In the genomic region with DNA sequence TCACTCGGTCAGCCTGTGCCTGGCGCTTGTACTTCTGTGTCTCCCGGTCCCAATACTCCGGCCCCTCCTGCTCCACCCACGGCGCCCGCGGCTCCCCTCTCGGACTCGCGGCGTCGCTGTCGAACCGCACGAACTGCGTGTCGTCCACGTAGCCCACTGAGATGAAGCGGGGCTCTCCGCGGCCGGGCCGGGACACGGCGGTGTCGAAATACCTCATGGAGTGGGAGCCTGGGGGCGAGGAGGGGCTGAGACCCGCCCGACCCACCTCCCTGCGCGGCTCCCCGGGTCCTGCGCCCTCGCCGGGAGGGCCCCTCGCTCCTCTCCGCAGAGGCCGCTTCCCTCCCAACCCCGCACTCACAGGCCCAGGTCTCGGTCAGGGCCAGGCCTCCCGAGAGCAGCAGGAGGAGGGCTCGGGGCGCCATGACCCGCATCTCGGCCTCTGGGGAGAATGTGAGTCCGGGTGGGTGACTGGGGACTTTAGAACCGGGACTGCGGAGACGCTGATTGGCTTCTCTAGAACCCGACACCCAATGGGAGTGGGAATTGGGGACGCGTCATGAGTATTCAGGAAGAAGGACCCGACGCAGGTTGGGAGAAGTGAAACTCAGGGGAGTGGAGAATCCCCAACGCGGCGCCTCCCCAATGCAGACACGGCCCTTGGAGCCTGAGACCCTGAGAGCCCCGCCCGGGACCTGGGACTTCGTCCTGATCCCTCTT, we compare ENCODE assay signal across 8 cellular contexts. TPM values are rescaled to one million over a fixed set of nuclear protein-coding genes. Genes with fewer than 3 reads are reported as not detected.
DNase-seq lines count a peak whose midpoint lies in the region; ATAC-seq and TF ChIP-seq lines count a peak whose summit lies in the region.

A gene (minus strand): TSS at position 452 of the 717 bp plus-strand sequence. CDS start 21 bp downstream, at position 431.

- peak within 1 kb of the TSS; percentile 84 to 90 (median 87) for H3K9ac ChIP-seq in BLaER1 treated with 17β-estradiol and CSF1 and Interleukin-3, amounts not matched to agents 10 nM and 100 nM

- H3K4me1 Mint-ChIP-seq in activated CD4-positive, alpha-beta memory T cell treated with anti-CD3 and anti-CD28 coated beads, Interleukin-2, amount 10 ng/mL, durations not matched to agents 7 days and 5 days: peaks cover 56% of the 10 kb centered on the region

- H3K4me3 Mint-ChIP-seq in activated CD4-positive, alpha-beta memory T cell treated with anti-CD3 and anti-CD28 coated beads, Interleukin-2, amount 10 ng/mL, durations not matched to agents 7 days and 5 days: peak within 1 kb of the TSS; percentile 96

- intact Hi-C loops in lower leg skin (cut with DNase I; ENCODE audit: low total_unique reads): loop anchor here (10.0 kb wide), 1 partner anchor 83 kb away; a partner anchor contains a TSS

- DNase-seq in NCI-H748 treated with DMSO at 0.1 percent for 48 hours (lab: John Stamatoyannopoulos, UW): peak; percentile 84
- peak; percentile 94 for DNase-seq in activated CD4-positive, alpha-beta memory T cell treated with anti-CD3 and anti-CD28 coated beads, Interleukin-2, amount 10 ng/mL, durations not matched to agents 7 days and 5 days
- peak; percentile 89 for DNase-seq in ecto neural progenitor cell (ENCODE audit: low spot score)
- peak; percentile 95 to 98 for DNase-seq in lower leg skin (ENCODE audit: low spot score in 2 of 2)
- peak; percentile 76 to 92 for DNase-seq in stimulated activated CD4-positive, alpha-beta T cell treated with anti-CD3 and anti-CD28 coated beads, Interleukin-4, amount 100 ng/mL, for 4 hours

- peak within 1 kb of the TSS; percentile 83 to 92 (median 86) for H3K27ac ChIP-seq in BLaER1 treated with 17β-estradiol and CSF1 and Interleukin-3, amounts not matched to agents 10 nM and 100 nM

- CTCF ChIA-PET in activated CD4-positive, alpha-beta memory T cell treated with anti-CD3 and anti-CD28 coated beads, Interleukin-2, amount 10 ng/mL, durations not matched to agents 7 days and 5 days (lab: Charles Lee): interaction anchor here (1.2 kb wide), 1 partner anchor 75 kb away, joined by 3 read pairs; no protein-coding TSS in a partner anchor

- no peaks in the 10 kb centered on the region for H3K9me3 ChIP-seq in BLaER1 treated with 17β-estradiol and CSF1 and Interleukin-3, amounts not matched to agents 10 nM and 100 nM (replicated peaks in 1 of 11)

- peaks cover 0 to 24% (median 12%) of the 10 kb centered on the region in 11 experiments; a peak in 13 of 22 replicates for H4K20me1 ChIP-seq in BLaER1 treated with 17β-estradiol and CSF1 and Interleukin-3, amounts not matched to agents 10 nM and 100 nM

- H3K4me2 ChIP-seq in BLaER1 treated with 17β-estradiol and CSF1 and Interleukin-3, amounts not matched to agents 10 nM and 100 nM: peak within 1 kb of the TSS; percentile 78 to 92 (median 84)

- peaks cover 14% of the 10 kb centered on the region for H3K27me3 Mint-ChIP-seq in activated CD4-positive, alpha-beta memory T cell treated with anti-CD3 and anti-CD28 coated beads, Interleukin-2, amount 10 ng/mL, durations not matched to agents 7 days and 5 days

- no peaks in the 10 kb centered on the region for H3K9me3 Mint-ChIP-seq in activated CD4-positive, alpha-beta memory T cell treated with anti-CD3 and anti-CD28 coated beads, Interleukin-2, amount 10 ng/mL, durations not matched to agents 7 days and 5 days

- peak; percentile 81 for ATAC-seq in GM19324 (IDR thresholded peaks at IDR 0.05; ENCODE audit: low FRiP score, unreplicated experiment)
- peak; percentile 80 for ATAC-seq in HG03520 (IDR thresholded peaks at IDR 0.05; ENCODE audit: unreplicated experiment)

- peak within 1 kb of the TSS; percentile 99 for H3K27ac Mint-ChIP-seq in activated CD4-positive, alpha-beta memory T cell treated with anti-CD3 and anti-CD28 coated beads, Interleukin-2, amount 10 ng/mL, durations not matched to agents 7 days and 5 days

- no peak for TF ChIP-seq CTCF in lower leg skin (IDR thresholded peaks at IDR 0.05)

- POLR2A ChIA-PET in activated CD4-positive, alpha-beta memory T cell treated with anti-CD3 and anti-CD28 coated beads, Interleukin-2, amount 10 ng/mL, durations not matched to agents 7 days and 5 days (lab: Charles Lee): interaction anchor here (0.9 to 5.1 kb wide), 13 partner anchors 22 to 223 kb away, joined by 3 to 66 read pairs (median 7); a partner anchor contains a TSS

- peaks cover 7 to 21% (median 15%) of the 10 kb centered on the region in 10 experiments for H3K4me1 ChIP-seq in BLaER1 treated with 17β-estradiol and CSF1 and Interleukin-3, amounts not matched to agents 10 nM and 100 nM

- H3K36me3 Mint-ChIP-seq in activated CD4-positive, alpha-beta memory T cell treated with anti-CD3 and anti-CD28 coated beads, Interleukin-2, amount 10 ng/mL, durations not matched to agents 7 days and 5 days (ENCODE audit: low read depth): peaks cover 51% of the 10 kb centered on the region

- no peak for TF ChIP-seq POLR2A in lower leg skin (IDR thresholded peaks at IDR 0.05)

- peaks cover 10 to 21% (median 13%) of the 10 kb centered on the region in 11 experiments; a peak in 16 of 22 replicates for H3K36me3 ChIP-seq in BLaER1 treated with 17β-estradiol and CSF1 and Interleukin-3, amounts not matched to agents 10 nM and 100 nM

- 0% methylated on average over 21 to 32 of the region's 62 CpGs for WGBS in lower leg skin, 2 donors

- H3K4me3 ChIP-seq in BLaER1 treated with 17β-estradiol and CSF1 and Interleukin-3, amounts not matched to agents 10 nM and 100 nM: peak within 1 kb of the TSS; percentile 56 to 75 (median 66)
- H3K4me3 ChIP-seq in lower leg skin (ENCODE audit: low read depth, poor library complexity, severe bottlenecking): peak within 1 kb of the TSS; percentile 63

- no peaks in the 10 kb centered on the region for H3K27me3 ChIP-seq in BLaER1 treated with 17β-estradiol and CSF1 and Interleukin-3, amounts not matched to agents 10 nM and 100 nM

RNA-seq across cellular contexts. Expression of the gene that starts here (rescaled TPM):
- total RNA-seq in activated CD4-positive, alpha-beta memory T cell treated with anti-CD3 and anti-CD28 coated beads, Interleukin-2, amount 10 ng/mL, durations not matched to agents 7 days and 5 days: 1,000 to 10,000 TPM; 1,690 to 1,696 TPM
- 100 to 1,000 TPM; 387 to 776 (median 534) TPM for total RNA-seq in lower leg skin

Comparison
In these comparisons a context has a peak if more than half of its experiments do, and no peak if none do; other contexts are left out.
1. Peak in every context shown above with its lines: DNase-seq, ATAC-seq, H3K4me3 ChIP-seq and H3K27ac ChIP-seq.